ENCODE assay signal across 9 cellular contexts in the genomic region with DNA sequence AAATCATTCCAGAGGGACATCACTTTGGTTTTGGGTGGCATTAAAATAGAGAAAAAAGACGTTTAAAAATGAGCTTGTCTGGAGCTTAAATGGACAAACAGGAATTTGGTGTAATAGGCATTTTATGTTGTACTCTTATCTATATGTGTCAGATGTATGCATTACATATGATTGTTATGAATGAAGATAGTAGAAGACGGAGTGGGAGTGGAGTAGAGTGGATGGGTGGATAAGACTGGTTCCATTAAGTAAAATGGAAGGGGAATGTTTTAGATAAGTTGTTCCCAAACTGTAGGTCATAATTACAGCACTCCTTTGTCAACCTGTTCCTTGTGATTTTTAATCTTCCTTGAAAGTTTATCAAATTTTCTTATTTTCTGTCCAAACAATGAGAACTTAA.
A peak's percentile ranks its signal among the peaks of the same experiment; 100 is the strongest.
DNase-seq lines count a peak whose midpoint lies in the region; ATAC-seq and TF ChIP-seq lines count a peak whose summit lies in the region.
"Had no signal": no experiment of that assay in that cellular context is flagged by ENCODE, and none has a peak within 500 bp of the region (broad histone marks: within the 10 kb centered on the region; RNA-seq: fewer than 3 reads in every experiment).

No MANE protein-coding gene starts in this region.

- DNase-seq in effector memory CD8-positive, alpha-beta T cell: no peak
- DNase-seq in DMS79 (lab: John Stamatoyannopoulos, UW): no peak
- DNase-seq: Caco-2, NCI-H226 had no signal

- no peaks in the 10 kb centered on the region for H3K9me3 ChIP-seq in DOHH2 (ENCODE audit: control insufficient read depth, insufficient read depth, low read length)
- H3K9me3 ChIP-seq in OCI-LY1 (ENCODE audit: low read length): peaks cover 2% of the 10 kb centered on the region; the same call in 1 of the 2 replicates
- H3K9me3 ChIP-seq: Caco-2 had no signal

- TF ChIP-seq CTCF in DOHH2 (IDR thresholded peaks at IDR 0.05; ENCODE audit: low read depth, low read length, poor library complexity, severe bottlenecking) (no peak), OCI-LY1 (IDR thresholded peaks at IDR 0.05; ENCODE audit: low read length) (no peak)

- H3K79me2 ChIP-seq in DOHH2 (ENCODE audit: control insufficient read depth, low read length) (peaks cover 65% of the 10 kb centered on the region), OCI-LY1 (ENCODE audit: insufficient read depth, low read length) (peaks cover 32% of the 10 kb centered on the region)

- no peaks in the 10 kb centered on the region for H4K20me1 ChIP-seq in DOHH2 (ENCODE audit: control insufficient read depth, insufficient read depth, low read depth, low read length)
- no peaks in the 10 kb centered on the region for H4K20me1 ChIP-seq in OCI-LY1 (ENCODE audit: insufficient read depth, low read length)

- H3K4me3 ChIP-seq in DOHH2 (ENCODE audit: low read length) (no peak overlapping the region; the same call in 1 of the 2 replicates), OCI-LY1 (ENCODE audit: low read depth, low read length, poor library complexity, severe bottlenecking) (peak overlapping the region; percentile 81), rectal smooth muscle tissue (ENCODE audit: low read length) (no peak overlapping the region)

- peaks cover 6% of the 10 kb centered on the region for H3K36me3 ChIP-seq in DOHH2 (ENCODE audit: control insufficient read depth, low read length)
- H3K36me3 ChIP-seq in OCI-LY1 (ENCODE audit: insufficient read depth, low read length): no peaks in the 10 kb centered on the region; the same call in 1 of the 2 replicates
- H3K36me3 ChIP-seq in rectal smooth muscle tissue (ENCODE audit: control insufficient read depth, insufficient read depth, low read length): no peaks in the 10 kb centered on the region

- no peaks in the 10 kb centered on the region for H3K27me3 Mint-ChIP-seq in effector memory CD8-positive, alpha-beta T cell

- ATAC-seq in effector memory CD8-positive, alpha-beta T cell (replicated peaks): no peak
- ATAC-seq in GM21528 (IDR thresholded peaks at IDR 0.05; ENCODE audit: low FRiP score, unreplicated experiment) (no peak), GM18502 (IDR thresholded peaks at IDR 0.05; ENCODE audit: poor library complexity, unreplicated experiment) (no peak)

- H3K27ac ChIP-seq in DOHH2 (ENCODE audit: low read depth, low read length) (no peak overlapping the region), OCI-LY1 (ENCODE audit: low read depth, low read length, poor library complexity, severe bottlenecking) (no peak overlapping the region), rectal smooth muscle tissue (ENCODE audit: low read depth, low read length) (peak overlapping the region; percentile 100)

- no peaks in the 10 kb centered on the region for H3F3A ChIP-seq in DOHH2 (ENCODE audit: control insufficient read depth, insufficient read depth)
- H3F3A ChIP-seq in OCI-LY1 (ENCODE audit: insufficient read depth, low read length): no peaks in the 10 kb centered on the region

- H3K27ac Mint-ChIP-seq in effector memory CD8-positive, alpha-beta T cell: peak overlapping the region; percentile 100

- peaks cover 18% of the 10 kb centered on the region for H3K36me3 Mint-ChIP-seq in effector memory CD8-positive, alpha-beta T cell (ENCODE audit: insufficient read depth)

- H2AFZ ChIP-seq in OCI-LY1 (ENCODE audit: low read length): no peak overlapping the region

- H3K9me2 ChIP-seq in DOHH2 (replicated peaks; ENCODE audit: control insufficient read depth, low read length) (no peaks in the 10 kb centered on the region), OCI-LY1 (ENCODE audit: low read depth, low read length) (no peaks in the 10 kb centered on the region)

- peaks cover 22% of the 10 kb centered on the region for H3K4me1 ChIP-seq in DOHH2 (ENCODE audit: control insufficient read depth, low read length)
- H3K4me1 ChIP-seq in OCI-LY1 (ENCODE audit: insufficient read depth, low read length, severe bottlenecking): peaks cover 27% of the 10 kb centered on the region
- H3K4me1 ChIP-seq in rectal smooth muscle tissue (ENCODE audit: control insufficient read depth, insufficient read depth, low read length): peaks cover 14% of the 10 kb centered on the region

- H3K27me3 ChIP-seq in DOHH2 (ENCODE audit: control insufficient read depth, low read length): no peaks in the 10 kb centered on the region
- no peaks in the 10 kb centered on the region for H3K27me3 ChIP-seq in OCI-LY1 (ENCODE audit: insufficient read depth, low read length)
- H3K27me3 ChIP-seq in rectal smooth muscle tissue (ENCODE audit: control insufficient read depth, insufficient read depth, low read length): no peaks in the 10 kb centered on the region

- no peaks in the 10 kb centered on the region for H3K9me3 Mint-ChIP-seq in effector memory CD8-positive, alpha-beta T cell

- peak overlapping the region; percentile 86; the same call in 1 of the 2 replicates for H3K4me2 ChIP-seq in DOHH2 (ENCODE audit: low read length)
- peak overlapping the region; percentile 92 for H3K4me2 ChIP-seq in OCI-LY1 (ENCODE audit: low read length)

- no peak overlapping the region for H3K9ac ChIP-seq in OCI-LY1 (ENCODE audit: low read length)
- no peak overlapping the region for H3K9ac ChIP-seq in rectal smooth muscle tissue (ENCODE audit: low read length)

- peak overlapping the region; percentile 95 to 97 for H3K4me3 Mint-ChIP-seq in effector memory CD8-positive, alpha-beta T cell

- H3K4me1 Mint-ChIP-seq in effector memory CD8-positive, alpha-beta T cell (ENCODE audit: low read depth in 2 of 2): peaks cover 39 to 54% of the 10 kb centered on the region in 2 donors
